ENCODE assay signal across 12 cellular contexts in genomic region chr1:209150114-209150513, GRCh38.
A peak's percentile ranks its signal among the peaks of the same experiment; 100 is the strongest.
DNase-seq lines count a peak whose midpoint lies in the region; ATAC-seq and TF ChIP-seq lines count a peak whose summit lies in the region.
"Had no signal": no experiment of that assay in that cellular context is flagged by ENCODE, and none has a peak within 500 bp of the region (broad histone marks: within the 10 kb centered on the region; RNA-seq: fewer than 3 reads in every experiment).

No MANE protein-coding gene starts in this region.

- H3K9me3 ChIP-seq in MG63 (peaks cover 4% of the 10 kb centered on the region; the same call in 1 of the 2 replicates), left lung (no peaks in the 10 kb centered on the region)
- no peaks in the 10 kb centered on the region for H3K9me3 ChIP-seq in CD8-positive, alpha-beta T cell (ENCODE audit: low read length)
- H3K9me3 ChIP-seq: heart left ventricle, psoas muscle had no signal

- POLR2A ChIA-PET in CD8-positive, alpha-beta T cell (lab: Charles Lee): no interaction called here

- H3K4me1 Mint-ChIP-seq in CD8-positive, alpha-beta T cell (ENCODE audit: low read depth): no peaks in the 10 kb centered on the region

- H3K27me3 Mint-ChIP-seq in CD8-positive, alpha-beta T cell (ENCODE audit: low read depth): no peaks in the 10 kb centered on the region

- DNase-seq in GM04504 (ENCODE audit: low read depth) (peak; percentile 4), MG63 (peak; percentile 31), astrocyte of the hippocampus (ENCODE audit: low read depth, low spot score) (peak; percentile 85), left lung (no peak), GM13976 (ENCODE audit: low spot score) (no peak)
- no peak for DNase-seq in CD8-positive, alpha-beta T cell
- DNase-seq in activated effector memory CD4-positive, alpha-beta T cell treated with anti-CD3 and anti-CD28 coated beads, Interleukin-2, amount 50 U/mL, for 16 hours: no peak
- DNase-seq: GF-D8; heart left ventricle; psoas muscle; stimulated activated naive CD4-positive, alpha-beta T cell had no signal

- H3K4me3 ChIP-seq in MG63 (no peak overlapping the region), left lung (no peak overlapping the region)
- H3K4me3 ChIP-seq in CD8-positive, alpha-beta T cell (ENCODE audit: low read depth, low read length): no peak overlapping the region
- H3K4me3 ChIP-seq: heart left ventricle, psoas muscle had no signal

- intact Hi-C loops in left lung (cut with DNase I): no loop called here
- intact Hi-C loops in CD8-positive, alpha-beta T cell (cut with DNase I, micrococcal nuclease): no loop called here

- no peaks in the 10 kb centered on the region for H3K4me1 ChIP-seq in left lung
- no peaks in the 10 kb centered on the region for H3K4me1 ChIP-seq in CD8-positive, alpha-beta T cell (ENCODE audit: insufficient read depth, low read length)
- H3K4me1 ChIP-seq: heart left ventricle, psoas muscle had no signal

- H3K27me3 ChIP-seq in MG63 (peaks cover 5% of the 10 kb centered on the region; the same call in 1 of the 2 replicates), left lung (no peaks in the 10 kb centered on the region)
- H3K27me3 ChIP-seq in CD8-positive, alpha-beta T cell (ENCODE audit: insufficient read depth, low read length): no peaks in the 10 kb centered on the region

- no peak for TF ChIP-seq CTCF in left lung (IDR thresholded peaks at IDR 0.05)
- no peak for TF ChIP-seq CTCF in GM13976 (IDR thresholded peaks at IDR 0.05; ENCODE audit: borderline replicate concordance, control extremely low read depth, extremely low read depth, insufficient read depth, missing control alignments)
- no peak for TF ChIP-seq CTCF in CD8-positive, alpha-beta T cell (IDR thresholded peaks at IDR 0.05)

- H3K27ac Mint-ChIP-seq in CD8-positive, alpha-beta T cell: no peak overlapping the region

- peak; percentile 39 for ATAC-seq in left lung
- no peak for ATAC-seq in CD8-positive, alpha-beta T cell
- no peak for ATAC-seq in HG02642 (IDR thresholded peaks at IDR 0.05; ENCODE audit: poor library complexity, unreplicated experiment)
- ATAC-seq: heart left ventricle, psoas muscle had no signal

- H3K9me3 Mint-ChIP-seq in CD8-positive, alpha-beta T cell: no peaks in the 10 kb centered on the region

- H3K36me3 ChIP-seq in MG63 (no peaks in the 10 kb centered on the region), left lung (no peaks in the 10 kb centered on the region)
- H3K36me3 ChIP-seq in CD8-positive, alpha-beta T cell (ENCODE audit: insufficient read depth, low read length): no peaks in the 10 kb centered on the region
- H3K36me3 ChIP-seq: heart left ventricle had no signal

- no peak overlapping the region for H3K4me3 Mint-ChIP-seq in CD8-positive, alpha-beta T cell

- CTCF ChIA-PET in CD8-positive, alpha-beta T cell (lab: Charles Lee): no interaction called here

- H3K27ac ChIP-seq in left lung: no peak overlapping the region
- H3K27ac ChIP-seq in CD8-positive, alpha-beta T cell (ENCODE audit: low read depth, low read length): no peak overlapping the region
- H3K27ac ChIP-seq: heart left ventricle, psoas muscle had no signal

- H3K36me3 Mint-ChIP-seq in CD8-positive, alpha-beta T cell: no peaks in the 10 kb centered on the region

- in situ Hi-C loops in GM13976 (cut with MboI; ENCODE audit: low sequenced_read_pairs, unreplicated experiment): no loop called here

Comparison
In these comparisons a context has a peak if more than half of its experiments do, and no peak if none do; other contexts are left out.
1. DNase-seq: peak in GM04504 (single experiment), MG63 (single experiment) and astrocyte of the hippocampus (single experiment); none in left lung (0 of 2), GM13976 (single experiment), CD8-positive, alpha-beta T cell (0 of 7) and activated effector memory CD4-positive, alpha-beta T cell treated with anti-CD3 and anti-CD28 coated beads, Interleukin-2, amount 50 U/mL, for 16 hours (single experiment).